8 cellular contexts compared by ENCODE assay signal in genomic region chr4:61201562-61202099, GRCh38. TPM values are rescaled to one million over a fixed set of nuclear protein-coding genes. Genes with fewer than 3 reads are reported as not detected.
DNase-seq lines count a peak whose midpoint lies in the region; ATAC-seq and TF ChIP-seq lines count a peak whose summit lies in the region.

No MANE protein-coding gene starts in this region.

- DNase-seq in Daoy (ENCODE audit: low read depth) (peak; percentile 3), Peyer's patch (peak in 2 of 3 donors; percentile 40 to 47), foreskin fibroblast (peak in 1 of 2 donors; percentile 23), osteoblast (ENCODE audit: insufficient read length, low spot score, missing footprints) (peak; percentile 48), OCI-M1 (lab: John Stamatoyannopoulos, UW) (no peak)

- H4K20me1 ChIP-seq in osteoblast (ENCODE audit: insufficient read depth, low read length), result no peaks in the 10 kb centered on the region

- no peak for TF ChIP-seq CTCF in Peyer's patch (IDR thresholded peaks at IDR 0.05)
- no peak for TF ChIP-seq CTCF in foreskin fibroblast (IDR thresholded peaks at IDR 0.05; ENCODE audit: low read depth, low read length)
- TF ChIP-seq CTCF in osteoblast (IDR thresholded peaks at IDR 0.05; ENCODE audit: extremely low read depth, low read depth, low read length), result no peak

- H3K4me1 ChIP-seq in Peyer's patch (no peaks in the 10 kb centered on the region), osteoblast (ENCODE audit: insufficient read depth, low read length) (no peaks in the 10 kb centered on the region)

- H3K9me3 ChIP-seq in Peyer's patch, result no peaks in the 10 kb centered on the region
- no peaks in the 10 kb centered on the region for H3K9me3 ChIP-seq in osteoblast (ENCODE audit: low read depth, low read length)

- H3K27me3 ChIP-seq in Peyer's patch (peaks cover 0 to 9% of the 10 kb centered on the region in 2 donors), osteoblast (ENCODE audit: insufficient read depth, low read length) (peaks cover 23% of the 10 kb centered on the region)

- no peaks in the 10 kb centered on the region for H3K36me3 ChIP-seq in Peyer's patch
- no peaks in the 10 kb centered on the region for H3K36me3 ChIP-seq in osteoblast (ENCODE audit: insufficient read depth, low read length)

- H3K27ac ChIP-seq in Peyer's patch (peak overlapping the region in 3 of 4 donors; percentile 43 to 76 (median 73)), osteoblast (ENCODE audit: low read depth, low read length) (no peak overlapping the region)

- no peak overlapping the region for H2AFZ ChIP-seq in osteoblast (ENCODE audit: low read length)

- ATAC-seq in HG03108 (IDR thresholded peaks at IDR 0.05; ENCODE audit: unreplicated experiment) (no peak), HG03460 (IDR thresholded peaks at IDR 0.05; ENCODE audit: unreplicated experiment) (no peak), GM21390 (IDR thresholded peaks at IDR 0.05; ENCODE audit: unreplicated experiment) (no peak)

- H3K4me3 ChIP-seq in Peyer's patch, result peak overlapping the region; percentile 28 to 58 (median 42)
- H3K4me3 ChIP-seq in foreskin fibroblast (ENCODE audit: low read depth in 1 of 2, low read length in 2 of 2), result peak overlapping the region; percentile 19 to 40
- H3K4me3 ChIP-seq in osteoblast (ENCODE audit: insufficient read depth, low read length), result peak overlapping the region; percentile 37

- no peaks in the 10 kb centered on the region for H3K79me2 ChIP-seq in osteoblast (ENCODE audit: insufficient read depth, low read length)

- TF ChIP-seq POLR2A in Peyer's patch (IDR thresholded peaks at IDR 0.05), result no peak

- H3K4me2 ChIP-seq in osteoblast (ENCODE audit: insufficient read depth, low read length), result no peak overlapping the region

RNA-seq across cellular contexts. Expression of gene ADGRL3, which starts 1.5 kb away (rescaled TPM):
- 1.8 and 4.6 TPM in 2 replicates for total RNA-seq in Daoy (2014; rRNA removed; shearing (Covaris generic))
- total RNA-seq in Peyer's patch, result 10 to 100 TPM in 1 of 4 donors, 1 to 10 TPM in 3; 3.7 to 39.6 (median 9.1) TPM
- total RNA-seq in osteoblast, result 0.29 TPM in 1 of 2 replicates, not detected in the other
